In the genomic region with DNA sequence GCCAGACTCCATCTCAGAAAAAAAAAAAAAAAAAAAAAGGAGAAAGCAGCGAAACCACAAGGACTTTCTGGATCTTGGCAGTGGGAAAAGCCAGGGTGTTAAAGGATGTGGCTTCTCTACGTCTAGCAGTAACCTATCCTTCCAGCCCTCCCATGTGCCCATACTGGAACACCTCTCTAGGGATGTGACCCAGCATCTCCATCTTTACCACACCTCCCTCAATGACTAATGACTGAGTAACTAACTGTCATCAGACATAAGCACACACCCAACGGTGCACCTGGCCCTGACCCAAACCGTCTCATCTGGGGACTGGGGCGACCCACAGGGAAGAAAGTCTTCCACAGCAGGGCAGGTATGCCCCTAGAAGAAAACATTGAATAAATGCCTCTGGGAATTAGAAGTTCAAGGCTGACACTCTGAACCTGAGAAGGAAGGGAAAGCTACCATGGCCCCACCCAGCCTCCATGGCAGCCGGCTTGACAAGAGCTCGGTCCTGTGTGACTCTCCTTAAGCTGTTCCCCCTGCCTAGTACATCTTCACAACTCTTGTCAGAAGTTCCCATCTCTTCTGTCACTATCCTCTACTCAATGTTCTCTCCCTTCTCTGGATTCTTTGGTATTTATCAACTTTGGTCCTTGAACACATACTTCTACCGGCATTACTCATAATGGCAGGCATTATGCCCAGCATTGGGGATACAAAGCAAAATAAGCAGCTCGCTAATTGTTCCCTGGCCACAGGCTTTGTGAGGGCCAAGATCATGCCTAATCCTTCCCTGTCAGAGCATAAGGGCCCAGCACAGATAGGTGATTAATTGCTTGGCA, we compare ENCODE assay signal across 12 cellular contexts. TPM values are rescaled to one million over a fixed set of nuclear protein-coding genes. Genes with fewer than 3 reads are reported as not detected.
DNase-seq lines count a peak whose midpoint lies in the region; ATAC-seq and TF ChIP-seq lines count a peak whose summit lies in the region.
"Had no signal": no experiment of that assay in that cellular context is flagged by ENCODE, and none has a peak within 500 bp of the region (broad histone marks: within the 10 kb centered on the region; RNA-seq: fewer than 3 reads in every experiment).

No MANE protein-coding gene starts in this region.

- no peak for DNase-seq in activated CD4-positive, alpha-beta T cell treated with anti-CD3 and anti-CD28 coated beads for 36 hours
- no peak for DNase-seq in activated CD4-positive, alpha-beta T cell treated with anti-CD3 and anti-CD28 coated beads, Interleukin-2, amount 10 ng/mL, durations not matched to agents 7 days and 5 days
- DNase-seq in RWPE1 (ENCODE audit: low spot score) (peak; percentile 92), epithelial cell of esophagus (ENCODE audit: low read depth) (peak; percentile 92)
- DNase-seq in stimulated activated naive CD8-positive, alpha-beta T cell treated with anti-CD3 and anti-CD28 coated beads, Interleukin-15, Interleukin-2, amounts not matched to agents 100 U/mL and 50 U/mL, for 24 hours: no peak
- no peak for DNase-seq in stimulated activated naive B cell treated with anti-CD40 and anti-IgM and Interleukin-4, amounts not matched to agents 10 μg/mL and 1 μg/mL and 100 μg/mL, for 72 hours
- DNase-seq: activated CD4-positive, alpha-beta T cell treated with anti-CD3 and anti-CD28 coated beads for 48 hours; glutamatergic neuron; SIG-M5 had no signal

- no peak for TF ChIP-seq CTCF in RWPE1 (conservative IDR thresholded peaks at IDR 0.05; ENCODE audit: low read depth)
- no peak for TF ChIP-seq CTCF in epithelial cell of esophagus (IDR thresholded peaks at IDR 0.05; ENCODE audit: insufficient read depth, low read depth, low read length, missing control alignments)

- CTCF ChIA-PET in activated CD4-positive, alpha-beta T cell treated with anti-CD3 and anti-CD28 coated beads for 36 hours (lab: Charles Lee): no interaction called here
- CTCF ChIA-PET in activated CD4-positive, alpha-beta T cell treated with anti-CD3 and anti-CD28 coated beads, Interleukin-2, amount 10 ng/mL, durations not matched to agents 7 days and 5 days (lab: Charles Lee): interaction anchor here (0.5 to 1.5 kb wide), 4 partner anchors 11 to 38 kb away, joined by 3 to 5 read pairs (median 4); no protein-coding TSS in a partner anchor
- CTCF ChIA-PET in RWPE1 (lab: Yijun Ruan, JAX): interaction anchor here (0.6 to 0.8 kb wide), 2 partner anchors 14 to 43 kb away, joined by 3 to 4 read pairs; no protein-coding TSS in a partner anchor

- H3K36me3 Mint-ChIP-seq in activated CD4-positive, alpha-beta T cell treated with anti-CD3 and anti-CD28 coated beads for 36 hours (ENCODE audit: low read depth): peaks cover 83% of the 10 kb centered on the region
- H3K36me3 Mint-ChIP-seq in activated CD4-positive, alpha-beta T cell treated with anti-CD3 and anti-CD28 coated beads, Interleukin-2, amount 10 ng/mL, durations not matched to agents 7 days and 5 days (ENCODE audit: low read depth): peaks cover 67% of the 10 kb centered on the region
- peaks cover 68 to 74% of the 10 kb centered on the region in 2 donors for H3K36me3 Mint-ChIP-seq in stimulated activated naive B cell treated with anti-CD40 and anti-IgM and Interleukin-4, amounts not matched to agents 10 μg/mL and 1 μg/mL and 100 μg/mL, for 72 hours

- no peaks in the 10 kb centered on the region for H3K9me3 Mint-ChIP-seq in activated CD4-positive, alpha-beta T cell treated with anti-CD3 and anti-CD28 coated beads for 36 hours (ENCODE audit: low read depth)
- no peaks in the 10 kb centered on the region for H3K9me3 Mint-ChIP-seq in activated CD4-positive, alpha-beta T cell treated with anti-CD3 and anti-CD28 coated beads, Interleukin-2, amount 10 ng/mL, durations not matched to agents 7 days and 5 days
- no peaks in the 10 kb centered on the region for H3K9me3 Mint-ChIP-seq in stimulated activated naive B cell treated with anti-CD40 and anti-IgM and Interleukin-4, amounts not matched to agents 10 μg/mL and 1 μg/mL and 100 μg/mL, for 72 hours
- H3K9me3 Mint-ChIP-seq: brain had no signal

- no peak overlapping the region for H3K4me3 Mint-ChIP-seq in activated CD4-positive, alpha-beta T cell treated with anti-CD3 and anti-CD28 coated beads for 36 hours
- no peak overlapping the region for H3K4me3 Mint-ChIP-seq in activated CD4-positive, alpha-beta T cell treated with anti-CD3 and anti-CD28 coated beads, Interleukin-2, amount 10 ng/mL, durations not matched to agents 7 days and 5 days
- no peak overlapping the region for H3K4me3 Mint-ChIP-seq in stimulated activated naive B cell treated with anti-CD40 and anti-IgM and Interleukin-4, amounts not matched to agents 10 μg/mL and 1 μg/mL and 100 μg/mL, for 72 hours
- H3K4me3 Mint-ChIP-seq: brain had no signal

- intact Hi-C loops in activated CD4-positive, alpha-beta T cell treated with anti-CD3 and anti-CD28 coated beads for 36 hours (cut with DNase I, micrococcal nuclease): no loop called here

- peaks cover 9% of the 10 kb centered on the region for H3K4me1 Mint-ChIP-seq in activated CD4-positive, alpha-beta T cell treated with anti-CD3 and anti-CD28 coated beads for 36 hours
- peaks cover 6% of the 10 kb centered on the region for H3K4me1 Mint-ChIP-seq in activated CD4-positive, alpha-beta T cell treated with anti-CD3 and anti-CD28 coated beads, Interleukin-2, amount 10 ng/mL, durations not matched to agents 7 days and 5 days
- peaks cover 5 to 8% of the 10 kb centered on the region in 2 donors for H3K4me1 Mint-ChIP-seq in stimulated activated naive B cell treated with anti-CD40 and anti-IgM and Interleukin-4, amounts not matched to agents 10 μg/mL and 1 μg/mL and 100 μg/mL, for 72 hours
- H3K4me1 Mint-ChIP-seq: brain had no signal

- peak overlapping the region; percentile 97 for H3K27ac ChIP-seq in RWPE1

- POLR2A ChIA-PET in activated CD4-positive, alpha-beta T cell treated with anti-CD3 and anti-CD28 coated beads for 36 hours (lab: Charles Lee): interaction anchor here (1.1 kb wide), 1 partner anchor 11 kb away, joined by 3 read pairs; no protein-coding TSS in a partner anchor
- POLR2A ChIA-PET in activated CD4-positive, alpha-beta T cell treated with anti-CD3 and anti-CD28 coated beads, Interleukin-2, amount 10 ng/mL, durations not matched to agents 7 days and 5 days (lab: Charles Lee): no interaction called here
- POLR2A ChIA-PET in RWPE1 (lab: Yijun Ruan, JAX; ENCODE audit: low non-redundant PET): interaction anchor here (0.7 kb wide), 1 partner anchor 11 kb away, joined by 4 read pairs; no protein-coding TSS in a partner anchor

- peak; percentile 83 for ATAC-seq in activated CD4-positive, alpha-beta T cell treated with anti-CD3 and anti-CD28 coated beads for 36 hours
- peak; percentile 84 for ATAC-seq in stimulated activated naive CD8-positive, alpha-beta T cell treated with anti-CD3 and anti-CD28 coated beads, Interleukin-15, Interleukin-2, amounts not matched to agents 100 U/mL and 50 U/mL, for 24 hours
- ATAC-seq in stimulated activated naive B cell treated with anti-CD40 and anti-IgM and Interleukin-4, amounts not matched to agents 10 μg/mL and 1 μg/mL and 100 μg/mL, for 72 hours (replicated peaks): no peak
- ATAC-seq in GM21423 (IDR thresholded peaks at IDR 0.05; ENCODE audit: unreplicated experiment) (no peak), GM21447 (IDR thresholded peaks at IDR 0.05; ENCODE audit: unreplicated experiment) (no peak)

- no peaks in the 10 kb centered on the region for H3K27me3 Mint-ChIP-seq in activated CD4-positive, alpha-beta T cell treated with anti-CD3 and anti-CD28 coated beads for 36 hours
- H3K27me3 Mint-ChIP-seq in activated CD4-positive, alpha-beta T cell treated with anti-CD3 and anti-CD28 coated beads, Interleukin-2, amount 10 ng/mL, durations not matched to agents 7 days and 5 days: no peaks in the 10 kb centered on the region
- H3K27me3 Mint-ChIP-seq in stimulated activated naive B cell treated with anti-CD40 and anti-IgM and Interleukin-4, amounts not matched to agents 10 μg/mL and 1 μg/mL and 100 μg/mL, for 72 hours: no peaks in the 10 kb centered on the region
- H3K27me3 Mint-ChIP-seq: brain had no signal

- H3K27ac Mint-ChIP-seq in activated CD4-positive, alpha-beta T cell treated with anti-CD3 and anti-CD28 coated beads for 36 hours: no peak overlapping the region
- H3K27ac Mint-ChIP-seq in activated CD4-positive, alpha-beta T cell treated with anti-CD3 and anti-CD28 coated beads, Interleukin-2, amount 10 ng/mL, durations not matched to agents 7 days and 5 days: no peak overlapping the region
- no peak overlapping the region for H3K27ac Mint-ChIP-seq in stimulated activated naive B cell treated with anti-CD40 and anti-IgM and Interleukin-4, amounts not matched to agents 10 μg/mL and 1 μg/mL and 100 μg/mL, for 72 hours

- H3K4me3 ChIP-seq in epithelial cell of esophagus (ENCODE audit: low read length): no peak overlapping the region

RNA-seq across cellular contexts. Expression of gene PAQR6, which starts 14.8 kb away (rescaled TPM):
- total RNA-seq in activated CD4-positive, alpha-beta T cell treated with anti-CD3 and anti-CD28 coated beads for 36 hours: 1 to 10 TPM; 4.7 to 5.7 TPM
- 1 to 10 TPM; 6.2 to 7.3 TPM for total RNA-seq in activated CD4-positive, alpha-beta T cell treated with anti-CD3 and anti-CD28 coated beads, Interleukin-2, amount 10 ng/mL, durations not matched to agents 7 days and 5 days

RNA-seq across cellular contexts. Expression of gene SMG5, which starts 20.0 kb away (rescaled TPM):
- total RNA-seq in activated CD4-positive, alpha-beta T cell treated with anti-CD3 and anti-CD28 coated beads for 36 hours: 10 to 100 TPM; 61.7 to 64.6 TPM
- 10 to 100 TPM; 68.0 to 68.1 TPM for total RNA-seq in activated CD4-positive, alpha-beta T cell treated with anti-CD3 and anti-CD28 coated beads, Interleukin-2, amount 10 ng/mL, durations not matched to agents 7 days and 5 days

RNA-seq across cellular contexts. Expression of gene BGLAP, which starts 20.7 kb away (rescaled TPM):
- total RNA-seq in activated CD4-positive, alpha-beta T cell treated with anti-CD3 and anti-CD28 coated beads for 36 hours: 1 to 10 TPM; 2.1 to 2.4 TPM
- 1 to 10 TPM; 1.3 to 3.0 TPM for total RNA-seq in activated CD4-positive, alpha-beta T cell treated with anti-CD3 and anti-CD28 coated beads, Interleukin-2, amount 10 ng/mL, durations not matched to agents 7 days and 5 days

RNA-seq across cellular contexts. Expression of gene TMEM79, which starts 21.5 kb away (rescaled TPM):
- total RNA-seq in activated CD4-positive, alpha-beta T cell treated with anti-CD3 and anti-CD28 coated beads for 36 hours: 10 to 100 TPM; 10.2 to 10.5 TPM
- total RNA-seq in activated CD4-positive, alpha-beta T cell treated with anti-CD3 and anti-CD28 coated beads, Interleukin-2, amount 10 ng/mL, durations not matched to agents 7 days and 5 days: 10 to 100 TPM; 11.6 to 14.4 TPM

RNA-seq across cellular contexts. Expression of gene GLMP, which starts 32.8 kb away (rescaled TPM):
- total RNA-seq in activated CD4-positive, alpha-beta T cell treated with anti-CD3 and anti-CD28 coated beads for 36 hours: 10 to 100 TPM; 10.8 to 12.1 TPM
- 10 to 100 TPM; 33.2 to 33.6 TPM for total RNA-seq in activated CD4-positive, alpha-beta T cell treated with anti-CD3 and anti-CD28 coated beads, Interleukin-2, amount 10 ng/mL, durations not matched to agents 7 days and 5 days

Comparison
In these comparisons a context has a peak if more than half of its experiments do, and no peak if none do; other contexts are left out.
1. ATAC-seq: peak in activated CD4-positive, alpha-beta T cell treated with anti-CD3 and anti-CD28 coated beads for 36 hours (single experiment) and stimulated activated naive CD8-positive, alpha-beta T cell treated with anti-CD3 and anti-CD28 coated beads, Interleukin-15, Interleukin-2, amounts not matched to agents 100 U/mL and 50 U/mL, for 24 hours (single experiment); none in stimulated activated naive B cell treated with anti-CD40 and anti-IgM and Interleukin-4, amounts not matched to agents 10 μg/mL and 1 μg/mL and 100 μg/mL, for 72 hours (0 of 2), GM21423 (single experiment) and GM21447 (single experiment).
2. DNase-seq: peak in RWPE1 (single experiment) and epithelial cell of esophagus (single experiment); none in activated CD4-positive, alpha-beta T cell treated with anti-CD3 and anti-CD28 coated beads for 36 hours (single experiment), activated CD4-positive, alpha-beta T cell treated with anti-CD3 and anti-CD28 coated beads, Interleukin-2, amount 10 ng/mL, durations not matched to agents 7 days and 5 days (single experiment), stimulated activated naive CD8-positive, alpha-beta T cell treated with anti-CD3 and anti-CD28 coated beads, Interleukin-15, Interleukin-2, amounts not matched to agents 100 U/mL and 50 U/mL, for 24 hours (single experiment) and stimulated activated naive B cell treated with anti-CD40 and anti-IgM and Interleukin-4, amounts not matched to agents 10 μg/mL and 1 μg/mL and 100 μg/mL, for 72 hours (single experiment).